9 cellular contexts compared by ENCODE assay signal in the genomic region with DNA sequence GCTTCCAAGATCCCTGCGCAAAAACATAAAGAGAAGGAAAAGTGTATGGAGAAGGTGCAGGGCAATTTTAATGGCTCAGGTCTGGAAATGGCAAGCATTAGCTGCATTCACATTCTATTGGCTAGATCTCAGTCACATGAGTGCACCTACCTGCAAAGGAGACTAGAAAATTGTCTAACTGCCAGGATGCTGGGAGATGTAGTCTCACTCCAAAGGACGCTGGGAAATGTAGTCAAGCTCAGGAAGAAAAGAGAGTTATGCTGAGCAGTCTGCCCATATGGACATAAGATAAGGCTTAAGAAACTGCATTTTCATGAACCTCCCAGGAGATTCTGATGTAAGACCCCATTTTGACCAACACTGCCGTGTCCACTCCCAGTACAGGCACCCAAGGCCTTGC. TPM values are rescaled to one million over a fixed set of nuclear protein-coding genes. Genes with fewer than 3 reads are reported as not detected.
A peak's percentile ranks its signal among the peaks of the same experiment; 100 is the strongest.
DNase-seq lines count a peak whose midpoint lies in the region; ATAC-seq, FAIRE-seq and TF ChIP-seq lines count a peak whose summit lies in the region.
"Had no signal": no experiment of that assay in that cellular context is flagged by ENCODE, and none has a peak within 500 bp of the region (broad histone marks: within the 10 kb centered on the region; RNA-seq: fewer than 3 reads in every experiment).

No MANE protein-coding gene starts in this region.

- no peak overlapping the region for H3K18ac ChIP-seq in H1 (ENCODE audit: extremely low read depth, low read length)

- no peak overlapping the region for H3K14ac ChIP-seq in H1 (ENCODE audit: insufficient read length)

- TF ChIP-seq CTCF in H1 (IDR thresholded peaks at IDR 0.05; ENCODE audit: control extremely low read depth in 1 of 3, insufficient read depth in 1 of 3, low read depth in 1 of 3, low read length in 3 of 3) (no peak), prostate gland (IDR thresholded peaks at IDR 0.05) (no peak)

- H4K20me1 ChIP-seq in H1 (replicated peaks in 1 of 2; ENCODE audit: control insufficient read depth in 1 of 2, insufficient read depth in 2 of 2, low read length in 2 of 2), result no peaks in the 10 kb centered on the region

- no peaks in the 10 kb centered on the region for H3K79me1 ChIP-seq in H1 (ENCODE audit: low read depth, low read length)

- H3K56ac ChIP-seq in H1 (replicated peaks; ENCODE audit: insufficient read length, low read depth, low read length), result no peak overlapping the region

- H3K4me1 Mint-ChIP-seq in T-helper 2 cell treated with Interferon-gamma antibody and Interleukin-4, amounts not matched to agents 5 μg/mL and 100 μg/mL, for 36 hours (ENCODE audit: low read depth), result peaks cover 4% of the 10 kb centered on the region

- H3K36me3 ChIP-seq in H1 (ENCODE audit: control insufficient read depth in 2 of 4, insufficient read depth in 4 of 4, low read length in 3 of 4) (no peaks in the 10 kb centered on the region), prostate gland (no peaks in the 10 kb centered on the region)

- intact Hi-C loops in prostate gland (cut with DNase I), result no loop called here

- peak; percentile 45 for ATAC-seq in GM21529 (IDR thresholded peaks at IDR 0.05; ENCODE audit: unreplicated experiment)

- DNase-seq in G401 (ENCODE audit: low spot score) (peak; percentile 45), M059J (ENCODE audit: low read depth) (peak; percentile 61), H1 (ENCODE audit: low read depth in 1 of 2, low spot score in 2 of 2) (no peak), prostate gland (ENCODE audit: low spot score) (no peak), DMS114 treated with DMSO at 0.1 percent for 48 hours (lab: John Stamatoyannopoulos, UW; ENCODE audit: unreplicated experiment) (no peak)
- DNase-seq in T-helper 2 cell treated with Interferon-gamma antibody and Interleukin-4, amounts not matched to agents 5 μg/mL and 100 μg/mL, for 36 hours (ENCODE audit: low spot score), result no peak
- no peak for DNase-seq in stimulated activated CD4-positive, alpha-beta T cell treated with anti-CD3 and anti-CD28 coated beads, Interleukin-15, amount 100 ng/mL, for 24 hours
- DNase-seq: stimulated activated CD4-positive, alpha-beta T cell treated with anti-CD3 and anti-CD28 coated beads, Interleukin-4, amount 100 ng/mL, for 24 hours had no signal

- peaks cover 32% of the 10 kb centered on the region for H3K27me3 Mint-ChIP-seq in T-helper 2 cell treated with Interferon-gamma antibody and Interleukin-4, amounts not matched to agents 5 μg/mL and 100 μg/mL, for 36 hours (ENCODE audit: low read depth)

- TF ChIP-seq POLR2A in H1 (IDR thresholded peaks at IDR 0.05; ENCODE audit: control extremely low read depth in 1 of 2, low read depth in 2 of 2, low read length in 2 of 2) (no peak), prostate gland (IDR thresholded peaks at IDR 0.05) (no peak)

- no peak overlapping the region for H3K4me3 ChIP-seq in H1 (ENCODE audit: extremely low read depth in 1 of 4, insufficient read depth in 2 of 4, low read depth in 3 of 4, low read length in 4 of 4)
- no peak overlapping the region for H3K4me3 ChIP-seq in prostate gland

- H3K4ac ChIP-seq in H1 (replicated peaks; ENCODE audit: insufficient read length, low read depth, low read length), result no peak overlapping the region

- no peak overlapping the region for H2BK20ac ChIP-seq in H1 (ENCODE audit: low read length)

- no peak overlapping the region for H2AK5ac ChIP-seq in H1 (ENCODE audit: low read depth, low read length)

- H3K9me3 Mint-ChIP-seq in T-helper 2 cell treated with Interferon-gamma antibody and Interleukin-4, amounts not matched to agents 5 μg/mL and 100 μg/mL, for 36 hours, result no peaks in the 10 kb centered on the region

- H3K27me3 ChIP-seq in H1 (replicated peaks in 1 of 4; ENCODE audit: control insufficient read depth in 3 of 4, extremely low read depth in 1 of 4, insufficient read depth in 3 of 4, low read length in 3 of 4), result peaks cover 0 to 4% (median 2%) of the 10 kb centered on the region in 4 experiments; a peak in 1 of 7 replicates
- H3K27me3 ChIP-seq in prostate gland (replicated peaks; ENCODE audit: insufficient read depth), result no peaks in the 10 kb centered on the region

- H3K36me3 Mint-ChIP-seq in T-helper 2 cell treated with Interferon-gamma antibody and Interleukin-4, amounts not matched to agents 5 μg/mL and 100 μg/mL, for 36 hours (ENCODE audit: low read depth), result no peaks in the 10 kb centered on the region

- H3K23ac ChIP-seq in H1 (ENCODE audit: insufficient read length), result no peak overlapping the region

- H2BK15ac ChIP-seq in H1 (ENCODE audit: low read length), result peak overlapping the region; percentile 48; the same call in 1 of the 2 replicates

- H3K23me2 ChIP-seq in H1 (ENCODE audit: low read depth, low read length), result no peaks in the 10 kb centered on the region

- H2AFZ ChIP-seq in H1 (ENCODE audit: low read length), result peak overlapping the region; percentile 90

- no peaks in the 10 kb centered on the region for H3K79me2 ChIP-seq in H1 (ENCODE audit: control insufficient read depth in 1 of 2, insufficient read depth in 2 of 2, low read length in 2 of 2)

- no peak for TF ChIP-seq EP300 in H1 (IDR thresholded peaks at IDR 0.05; ENCODE audit: borderline replicate concordance in 1 of 2, low read depth in 2 of 2, low read length in 2 of 2)

- no peak overlapping the region for H3K27ac Mint-ChIP-seq in T-helper 2 cell treated with Interferon-gamma antibody and Interleukin-4, amounts not matched to agents 5 μg/mL and 100 μg/mL, for 36 hours

- H2BK120ac ChIP-seq in H1 (replicated peaks; ENCODE audit: low read depth, low read length), result no peak overlapping the region

- no peak overlapping the region for H4K5ac ChIP-seq in H1 (ENCODE audit: insufficient read length, low read depth, low read length)

- no peak overlapping the region for H4K91ac ChIP-seq in H1 (replicated peaks; ENCODE audit: insufficient read length, low read length)

- WGBS in H1 (ENCODE audit: extremely low coverage in 1 of 2, insufficient coverage in 1 of 2, insufficient read length in 1 of 2, insufficient replicate concordance in 2 of 2, low coverage in 1 of 2, low lambda C conversion rate in 2 of 2, missing lambda C conversion rate in 1 of 2), 2 experiments, result 93% methylated on average over 3 of the region's 3 CpGs; no CpG with 5 or more reads in 1 of the 2 experiments
- WGBS in prostate gland, result 98% methylated on average over 3 of the region's 3 CpGs

- H2BK5ac ChIP-seq in H1 (ENCODE audit: low read depth, low read length), result no peak overlapping the region

- H3K4me3 Mint-ChIP-seq in T-helper 2 cell treated with Interferon-gamma antibody and Interleukin-4, amounts not matched to agents 5 μg/mL and 100 μg/mL, for 36 hours, result no peak overlapping the region

- no peak for TF ChIP-seq RAD21 in H1 (IDR thresholded peaks at IDR 0.05 in 1 of 2, conservative IDR thresholded peaks at IDR 0.05 in 1 of 2; ENCODE audit: low read depth in 2 of 2, low read length in 2 of 2)

- no peak overlapping the region for H3K9ac ChIP-seq in H1 (replicated peaks in 1 of 4; ENCODE audit: extremely low read depth in 1 of 4, low read depth in 3 of 4, low read length in 3 of 4)

- no peak overlapping the region for H4K8ac ChIP-seq in H1 (ENCODE audit: extremely low read depth, insufficient read depth, low read length)

- H3K9me3 ChIP-seq in H1 (ENCODE audit: insufficient read depth in 2 of 2, low read depth in 1 of 2, low read length in 1 of 2) (no peaks in the 10 kb centered on the region), prostate gland (no peaks in the 10 kb centered on the region)

- no peak overlapping the region for H2BK12ac ChIP-seq in H1 (ENCODE audit: low read depth, low read length)

- FAIRE-seq in H1 (lab: Jason Lieb, UNC), result peak; percentile 42

- H3K4me1 ChIP-seq in H1 (replicated peaks in 1 of 4; ENCODE audit: control insufficient read depth in 3 of 4, insufficient read depth in 4 of 4, low read length in 3 of 4) (no peaks in the 10 kb centered on the region), prostate gland (replicated peaks) (no peaks in the 10 kb centered on the region)

- H3K4me2 ChIP-seq in H1 (ENCODE audit: insufficient read depth in 1 of 2, low read depth in 2 of 2, low read length in 2 of 2), result no peak overlapping the region

- no peak overlapping the region for H3K27ac ChIP-seq in H1 (ENCODE audit: low read depth, low read length)
- H3K27ac ChIP-seq in prostate gland, result no peak overlapping the region

- in situ Hi-C loops in G401 (cut with HindIII; ENCODE audit: low sequenced_read_pairs), result no loop called here

- CTCF ChIA-PET in H1 (lab: Charles Lee; ENCODE audit: partially characterized antibody), result interaction anchor here (1.0 to 1.7 kb wide), 4 partner anchors 9 to 83 kb away, joined by 3 to 8 read pairs (median 4); no protein-coding TSS in a partner anchor

- POLR2A ChIA-PET in H1 (lab: Charles Lee; ENCODE audit: partially characterized antibody), result interaction anchor here (1.7 kb wide), 1 partner anchor 9 kb away, joined by 6 read pairs; no protein-coding TSS in a partner anchor

TF ChIP-seq in H1, 55 proteins besides CTCF, POLR2A, EP300 and RAD21 (continues in another document):
- TF ChIP-seq ATF3 (IDR thresholded peaks at IDR 0.05; ENCODE audit: insufficient read depth, low read depth, low read length) (0 out of 2 replicates have a peak, but pooled peaks have one; percentile 3), TAF1 (IDR thresholded peaks at IDR 0.05; ENCODE audit: low read depth, low read length) (no peak), PHF8 (conservative IDR thresholded peaks at IDR 0.05; ENCODE audit: low read depth, low read length) (no peak), HDAC2 (IDR thresholded peaks at IDR 0.05; ENCODE audit: borderline replicate concordance in 1 of 2, low read depth in 2 of 2, low read length in 2 of 2) (no peak), GTF2F1 (IDR thresholded peaks at IDR 0.05; ENCODE audit: borderline replicate concordance, low read depth, low read length) (no peak)

RNA-seq across cellular contexts. Expression of gene KLHL29, which starts 9.5 kb away (rescaled TPM):
- not detected in 2 replicates for total RNA-seq in G401 (2014; rRNA removed; shearing (Covaris generic))
- total RNA-seq in M059J (2014; rRNA removed; shearing (Covaris generic)), result 0.67 and 0.71 TPM in 2 replicates
- total RNA-seq in H1 (2021; fragmentation: NEBNext Ultra II Directional; extraction: Animal tissue kit (Norgen Biotek cat#: 25700)), result 4.3 and 4.7 TPM in 2 replicates
- polyA plus RNA-seq in H1 (2011; rRNA removed), result 1.1 and 2.6 TPM in 2 replicates
- polyA plus RNA-seq in H1 (2011; cell fraction: cytosol; rRNA removed), result 1.8 TPM
- polyA plus RNA-seq in H1 (2011; cell fraction: nucleus; rRNA removed), result 6.5 TPM
- 2.1 to 2.4 TPM (median 2.2 TPM) in 4 replicates for polyA plus RNA-seq in H1 (2012, experiment 1 of 2)
- polyA plus RNA-seq in H1 (2012, experiment 2 of 2), result 1.4 TPM
- polyA plus RNA-seq in H1 (2013, experiment 1 of 2), result 2.0 TPM
- polyA plus RNA-seq in H1 (2013, experiment 2 of 2), result 2.0 TPM
- 1.2 and 1.5 TPM in 2 replicates for polyA minus RNA-seq in H1 (2011; rRNA and poly(A)+ RNA removed)
- 1.8 TPM for polyA minus RNA-seq in H1 (2011; cell fraction: cytosol; rRNA and poly(A)+ RNA removed)
- polyA minus RNA-seq in H1 (2011; cell fraction: nucleus; rRNA and poly(A)+ RNA removed), result 5.0 TPM
- total RNA-seq in prostate gland, result 10 to 100 TPM; 23.3 to 24.8 TPM

Comparison
In these comparisons a context has a peak if more than half of its experiments do, and no peak if none do; other contexts are left out.
1. DNase-seq: peak in G401 (single experiment) and M059J (single experiment); none in H1 (0 of 2), T-helper 2 cell treated with Interferon-gamma antibody and Interleukin-4, amounts not matched to agents 5 μg/mL and 100 μg/mL, for 36 hours (single experiment), prostate gland (single experiment), stimulated activated CD4-positive, alpha-beta T cell treated with anti-CD3 and anti-CD28 coated beads, Interleukin-15, amount 100 ng/mL, for 24 hours (single experiment) and DMS114 treated with DMSO at 0.1 percent for 48 hours (single experiment).